In the genomic region with DNA sequence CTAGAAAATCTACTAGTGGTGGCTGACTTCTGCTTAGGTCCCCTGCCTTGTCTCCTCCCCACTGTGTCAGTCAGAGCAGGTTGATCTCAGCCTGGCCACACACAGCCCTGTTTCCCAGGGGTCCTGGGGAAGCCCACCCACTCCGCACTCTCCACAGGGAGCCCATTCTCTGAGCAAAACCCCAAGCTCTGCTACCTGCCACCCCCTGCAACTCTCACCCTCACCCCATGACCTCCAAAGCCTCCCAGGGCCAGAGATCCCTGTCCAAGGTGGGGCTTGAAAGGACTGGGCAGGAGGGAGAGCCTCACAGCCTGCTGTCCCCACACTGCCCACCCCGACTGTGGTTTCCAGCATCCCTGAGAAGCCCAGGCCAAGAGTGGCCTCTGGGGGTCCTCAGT, we compare ENCODE assay signal across 27 cellular contexts. TPM values are rescaled to one million over a fixed set of nuclear protein-coding genes. Genes with fewer than 3 reads are reported as not detected.
DNase-seq lines count a peak whose midpoint lies in the region; ATAC-seq and TF ChIP-seq lines count a peak whose summit lies in the region.
"Had no signal": no experiment of that assay in that cellular context is flagged by ENCODE, and none has a peak within 500 bp of the region (broad histone marks: within the 10 kb centered on the region; RNA-seq: fewer than 3 reads in every experiment).

No MANE protein-coding gene starts in this region.

- H2BK12ac ChIP-seq in H9 (ENCODE audit: insufficient read length, low read depth, low read length), result no peak overlapping the region

- POLR2A ChIA-PET in HEK293 (lab: Yijun Ruan, JAX), result no interaction called here

- H3K9me3 ChIP-seq in HEK293 (ENCODE audit: control insufficient read depth, insufficient read depth, low read depth, low read length), result 0 out of 2 replicates have a peak, but pooled peaks cover 1% of the 10 kb centered on the region
- H3K9me3 ChIP-seq in Karpas-422 (ENCODE audit: low read length), result no peaks in the 10 kb centered on the region
- no peaks in the 10 kb centered on the region for H3K9me3 ChIP-seq in H9 (ENCODE audit: control insufficient read depth, low read depth, low read length)
- H3K9me3 ChIP-seq: BE2C had no signal

- CTCF ChIA-PET in HEK293 (lab: Yijun Ruan, JAX), result interaction anchor here (1.2 kb wide), 2 partner anchors 333 to 336 kb away, joined by 3 read pairs; no protein-coding TSS in a partner anchor

- H3K9ac ChIP-seq in Karpas-422 (ENCODE audit: low read length), result peak overlapping the region; percentile 81
- H3K9ac ChIP-seq in H9 (ENCODE audit: extremely low read depth, insufficient read length, low read length), result no peak overlapping the region
- H3K9ac ChIP-seq: BLaER1 had no signal

- H2AFZ ChIP-seq in Karpas-422 (ENCODE audit: low read length), result no peak overlapping the region
- no peak overlapping the region for H2AFZ ChIP-seq in H9 (ENCODE audit: low read length)

- H2AK5ac ChIP-seq in H9 (ENCODE audit: insufficient read length, low read length), result no peak overlapping the region

- H3K4me3 Mint-ChIP-seq in H9, result no peak overlapping the region
- H3K4me3 Mint-ChIP-seq: CD14-positive monocyte; CD4-positive, alpha-beta memory T cell; CD4-positive, CD25-positive, alpha-beta regulatory T cell; CD8-positive, alpha-beta memory T cell had no signal

- no peaks in the 10 kb centered on the region for H3K79me1 ChIP-seq in H9 (ENCODE audit: insufficient read depth, low read depth, low read length, poor library complexity, severe bottlenecking)

- H3K27me3 Mint-ChIP-seq in H9 (ENCODE audit: low read depth), result peaks cover 4% of the 10 kb centered on the region
- H3K27me3 Mint-ChIP-seq: CD4-positive, alpha-beta memory T cell; CD4-positive, CD25-positive, alpha-beta regulatory T cell had no signal

- H3K9me2 ChIP-seq in Karpas-422 (replicated peaks; ENCODE audit: insufficient read depth, low read length), result no peaks in the 10 kb centered on the region

- H3K27ac ChIP-seq in HEK293 (ENCODE audit: extremely low read depth, low read depth, low read length), result no peak overlapping the region
- H3K27ac ChIP-seq in Karpas-422 (ENCODE audit: low read length), result peak overlapping the region; percentile 99
- no peak overlapping the region for H3K27ac ChIP-seq in coronary artery
- H3K27ac ChIP-seq in H9 (ENCODE audit: insufficient read length, low read depth, low read length), result no peak overlapping the region
- H3K27ac ChIP-seq: BLaER1 had no signal

- ATAC-seq in left lobe of liver, result no peak
- ATAC-seq in omental fat pad (ENCODE audit: low FRiP score), result no peak
- ATAC-seq in GM18867 (IDR thresholded peaks at IDR 0.05; ENCODE audit: unreplicated experiment), result no peak
- ATAC-seq: GM12878 had no signal

- no peak overlapping the region for H4K8ac ChIP-seq in H9 (replicated peaks; ENCODE audit: insufficient read length, low read depth, low read length)

- no peak overlapping the region for H2BK5ac ChIP-seq in H9 (ENCODE audit: insufficient read length, low read length)

- H3K14ac ChIP-seq in H9 (ENCODE audit: insufficient read depth, low read length), result no peak overlapping the region

- no peak overlapping the region; a peak in 1 of 7 replicates for H3K27ac Mint-ChIP-seq in H9
- H3K27ac Mint-ChIP-seq: CD14-positive monocyte; CD4-positive, alpha-beta memory T cell; CD4-positive, CD25-positive, alpha-beta regulatory T cell; CD8-positive, alpha-beta memory T cell had no signal

- H3K23ac ChIP-seq in H9 (ENCODE audit: insufficient read length, low read depth, low read length), result no peak overlapping the region

- H3K4me1 ChIP-seq in HEK293 (ENCODE audit: control insufficient read depth, insufficient read depth, low read length) (no peaks in the 10 kb centered on the region), Karpas-422 (ENCODE audit: low read length) (peaks cover 86% of the 10 kb centered on the region), H9 (ENCODE audit: insufficient read depth, low read length) (no peaks in the 10 kb centered on the region)
- H3K4me1 ChIP-seq: BE2C, BLaER1 had no signal

- H2BK15ac ChIP-seq in H9 (ENCODE audit: low read depth, low read length), result no peak overlapping the region

- no peak overlapping the region for H4K91ac ChIP-seq in H9 (ENCODE audit: insufficient read length, low read depth, low read length)

- no peak for TF ChIP-seq CTCF in HEK293 (tag by site-specific recombination; IDR thresholded peaks at IDR 0.05)
- TF ChIP-seq CTCF in coronary artery (IDR thresholded peaks at IDR 0.05), result no peak
- no peak for TF ChIP-seq CTCF in omental fat pad (IDR thresholded peaks at IDR 0.05)
- no peak for TF ChIP-seq CTCF in H9 (conservative IDR thresholded peaks at IDR 0.05)

- no peaks in the 10 kb centered on the region for H3K36me3 ChIP-seq in HEK293 (ENCODE audit: control insufficient read depth in 2 of 2, insufficient read depth in 1 of 2, low read length in 2 of 2)
- H3K36me3 ChIP-seq in Karpas-422 (ENCODE audit: insufficient read depth, low read length), result no peaks in the 10 kb centered on the region; the same call in 1 of the 2 replicates
- H3K36me3 ChIP-seq: BE2C, BLaER1 had no signal

- no peak overlapping the region for H3T11ph ChIP-seq in H9 (ENCODE audit: low read length)

- H3K4me3 ChIP-seq in HEK293 (ENCODE audit: low read depth, low read length) (no peak overlapping the region), Karpas-422 (ENCODE audit: low read length) (peak overlapping the region; percentile 51), coronary artery (no peak overlapping the region)
- H3K4me3 ChIP-seq: BLaER1, GM12878 had no signal

- H3K18ac ChIP-seq in H9 (ENCODE audit: insufficient read length, low read depth, low read length), result no peak overlapping the region

- H3K4me1 Mint-ChIP-seq in H9, result peaks cover 0 to 4% of the 10 kb centered on the region in 2 experiments; a peak in 2 of 4 replicates
- H3K4me1 Mint-ChIP-seq: CD14-positive monocyte; CD4-positive, alpha-beta memory T cell; CD4-positive, CD25-positive, alpha-beta regulatory T cell; CD8-positive, alpha-beta memory T cell had no signal

- H3K23me2 ChIP-seq in H9 (ENCODE audit: insufficient read length, low read depth, low read length, poor library complexity, severe bottlenecking), result no peaks in the 10 kb centered on the region

- no peak overlapping the region for H4K5ac ChIP-seq in H9 (ENCODE audit: insufficient read length, low read depth, low read length)

- no CpG with 5 or more reads among the region's 2 CpGs for WGBS in H9 (ENCODE audit: extremely low coverage, insufficient read length, low lambda C conversion rate)

- H3K79me2 ChIP-seq in Karpas-422 (ENCODE audit: low read length), result no peaks in the 10 kb centered on the region
- no peaks in the 10 kb centered on the region for H3K79me2 ChIP-seq in H9 (ENCODE audit: insufficient read depth, low read length)

- DNase-seq in Karpas-422 (no peak), coronary artery (ENCODE audit: low spot score) (peak; percentile 62), left lobe of liver (ENCODE audit: low spot score) (peak; percentile 19), omental fat pad (ENCODE audit: low spot score) (no peak), NCI-H748 treated with DMSO at 0.1 percent for 48 hours (lab: John Stamatoyannopoulos, UW) (no peak), H9 (no peak)
- DNase-seq: 8988T; ACHN; BE2C; C1 segment of cervical spinal cord; CD4-positive, alpha-beta memory T cell; CD4-positive, CD25-positive, alpha-beta regulatory T cell; CD8-positive, alpha-beta memory T cell; COR-L47; DMS 273 treated with DMSO at 0.1 percent for 48 hours; DMS153; DMS53; DMS79; DND-41; EL; GDM1 had no signal

- H4K20me1 ChIP-seq in Karpas-422 (ENCODE audit: insufficient read depth, low read depth, low read length) (no peaks in the 10 kb centered on the region), H9 (ENCODE audit: control insufficient read depth, insufficient read depth, insufficient read length) (no peaks in the 10 kb centered on the region)
- H4K20me1 ChIP-seq: BLaER1 had no signal

- H3K4ac ChIP-seq in H9 (ENCODE audit: low read depth, low read length), result no peak overlapping the region

- no peak overlapping the region for H2BK20ac ChIP-seq in H9 (ENCODE audit: low read depth, low read length, poor library complexity, severe bottlenecking)

- peaks cover 0 to 8% of the 10 kb centered on the region in 2 experiments; a peak in 2 of 5 replicates for H3K9me3 Mint-ChIP-seq in H9

- H3K4me2 ChIP-seq in Karpas-422 (ENCODE audit: low read depth, low read length, poor library complexity, severe bottlenecking), result peak overlapping the region; percentile 58
- no peak overlapping the region for H3K4me2 ChIP-seq in H9 (ENCODE audit: insufficient read depth, insufficient read length, low read length)
- H3K4me2 ChIP-seq: BLaER1 had no signal

- no peak overlapping the region for H3K56ac ChIP-seq in H9 (ENCODE audit: insufficient read length, low read depth, low read length)

- no peak overlapping the region for H2BK120ac ChIP-seq in H9 (ENCODE audit: low read depth, low read length, poor library complexity, severe bottlenecking)

- H3K36me3 Mint-ChIP-seq in H9 (ENCODE audit: insufficient read depth in 1 of 3, low read depth in 3 of 3), result no peaks in the 10 kb centered on the region; a peak in 1 of 7 replicates
- H3K36me3 Mint-ChIP-seq: CD14-positive monocyte; CD4-positive, alpha-beta memory T cell; CD4-positive, CD25-positive, alpha-beta regulatory T cell; CD8-positive, alpha-beta memory T cell had no signal

- H3K27me3 ChIP-seq in Karpas-422 (ENCODE audit: low read length) (no peaks in the 10 kb centered on the region), H9 (ENCODE audit: insufficient read depth, low read length) (no peaks in the 10 kb centered on the region)
- H3K27me3 ChIP-seq: BE2C, BLaER1 had no signal

RNA-seq across cellular contexts. Expression of a gene that starts 58.8 kb away (rescaled TPM):
- total RNA-seq in Karpas-422 (2014; rRNA removed; shearing (Covaris generic); ENCODE audit: low replicate concordance), result 7.0 and 11.6 TPM in 2 replicates
- not detected for total RNA-seq in left lobe of liver
- 1 to 10 TPM in 1 of 4 donors, under 1 TPM in 1, not detected in 2; 0.09 to 1.1 TPM for total RNA-seq in omental fat pad
- not detected in 2 replicates for total RNA-seq in H9 (2021)
- total RNA-seq: CD8-positive, alpha-beta memory T cell; G401; GM12878 had no signal

Comparison
In these comparisons a context has a peak if more than half of its experiments do, and no peak if none do; other contexts are left out.
1. DNase-seq: peak in coronary artery (single experiment) and left lobe of liver (single experiment); none in Karpas-422 (single experiment), omental fat pad (single experiment), NCI-H748 treated with DMSO at 0.1 percent for 48 hours (single experiment) and H9 (single experiment).